17 cellular contexts compared by ENCODE assay signal in genomic region chr13:94599877-94600276, GRCh38. TPM values are rescaled to one million over a fixed set of nuclear protein-coding genes. Genes with fewer than 3 reads are reported as not detected.
DNase-seq lines count a peak whose midpoint lies in the region; ATAC-seq, FAIRE-seq and TF ChIP-seq lines count a peak whose summit lies in the region.
"Had no signal": no experiment of that assay in that cellular context is flagged by ENCODE, and none has a peak within 500 bp of the region (broad histone marks: within the 10 kb centered on the region; RNA-seq: fewer than 3 reads in every experiment).

No MANE protein-coding gene starts in this region.

- peak; percentile 31 to 56 (median 38) for ATAC-seq in right lobe of liver
- no peak for ATAC-seq in HG02763 (IDR thresholded peaks at IDR 0.05; ENCODE audit: unreplicated experiment)
- no peak for ATAC-seq in CD8-positive, alpha-beta T cell

- POLR2A ChIA-PET in Caco-2 (lab: Charles Lee), result no interaction called here
- POLR2A ChIA-PET in CD8-positive, alpha-beta T cell (lab: Charles Lee), result interaction anchor here (0.6 to 1.2 kb wide), 2 partner anchors 35 to 51 kb away, joined by 3 read pairs; no protein-coding TSS in a partner anchor

- H3K36me3 Mint-ChIP-seq in Caco-2 (ENCODE audit: insufficient read depth, unreplicated experiment), result peaks cover 11% of the 10 kb centered on the region
- H3K36me3 Mint-ChIP-seq in immature natural killer cell, result peaks cover 0 to 4% (median 0%) of the 10 kb centered on the region in 3 donors
- peaks cover 6% of the 10 kb centered on the region for H3K36me3 Mint-ChIP-seq in CD8-positive, alpha-beta T cell

- TF ChIP-seq CTCF in Caco-2 (IDR thresholded peaks at IDR 0.05; ENCODE audit: insufficient read depth in 1 of 2, low read depth in 1 of 2, low read length in 1 of 2, severe bottlenecking in 1 of 2, unreplicated experiment in 1 of 2) (no peak), right lobe of liver (IDR thresholded peaks at IDR 0.05) (no peak)
- no peak for TF ChIP-seq CTCF in CD8-positive, alpha-beta T cell (IDR thresholded peaks at IDR 0.05)

- H3K4me3 ChIP-seq in Caco-2 (ENCODE audit: low read depth, low read length) (no peak overlapping the region), right lobe of liver (peak overlapping the region in 2 of 3 donors; percentile 18 to 36), small intestine (ENCODE audit: low read depth in 1 of 2, low read length in 2 of 2) (no peak overlapping the region)
- H3K4me3 ChIP-seq in CD8-positive, alpha-beta T cell (ENCODE audit: low read depth, low read length), result no peak overlapping the region

- H3K27ac ChIP-seq in right lobe of liver (peak overlapping the region; percentile 81 to 91 (median 87)), small intestine (ENCODE audit: low read depth in 1 of 2, low read length in 1 of 2) (no peak overlapping the region)
- H3K27ac ChIP-seq in CD8-positive, alpha-beta T cell (ENCODE audit: low read depth, low read length), result no peak overlapping the region
- H3K27ac ChIP-seq: C4-2B had no signal

- intact Hi-C loops in Caco-2 (cut with micrococcal nuclease; ENCODE audit: unreplicated experiment), result no loop called here
- intact Hi-C loops in right lobe of liver (cut with DNase I), result no loop called here
- intact Hi-C loops in CD8-positive, alpha-beta T cell (cut with DNase I, micrococcal nuclease), result loop anchor here (2.0 to 10.0 kb wide), 7 partner anchors 17 to 1077 kb away; partner anchors contain the start of gene DNAJC3 (in 1 of the 2)

- H3K36me3 ChIP-seq in Caco-2 (ENCODE audit: control insufficient read depth, insufficient read depth, low read length) (no peaks in the 10 kb centered on the region), right lobe of liver (no peaks in the 10 kb centered on the region), small intestine (ENCODE audit: control insufficient read depth in 2 of 2, insufficient read depth in 2 of 2, low read length in 2 of 2) (no peaks in the 10 kb centered on the region)
- H3K36me3 ChIP-seq in CD8-positive, alpha-beta T cell (ENCODE audit: insufficient read depth, low read length), result no peaks in the 10 kb centered on the region

- peak overlapping the region; percentile 25 for H3K4me3 Mint-ChIP-seq in Caco-2 (ENCODE audit: unreplicated experiment)
- peak overlapping the region in 3 of 5 donors; percentile 21 to 32 (median 27) for H3K4me3 Mint-ChIP-seq in immature natural killer cell
- H3K4me3 Mint-ChIP-seq in CD8-positive, alpha-beta T cell, result no peak overlapping the region

- H3K9me3 Mint-ChIP-seq in Caco-2 (ENCODE audit: unreplicated experiment), result no peaks in the 10 kb centered on the region
- H3K9me3 Mint-ChIP-seq in immature natural killer cell, result no peaks in the 10 kb centered on the region
- no peaks in the 10 kb centered on the region for H3K9me3 Mint-ChIP-seq in CD8-positive, alpha-beta T cell

- peaks cover 17% of the 10 kb centered on the region for H3K4me1 Mint-ChIP-seq in Caco-2 (ENCODE audit: low read depth, unreplicated experiment)
- H3K4me1 Mint-ChIP-seq in immature natural killer cell, result peaks cover 33 to 50% of the 10 kb centered on the region in 2 donors
- peaks cover 42% of the 10 kb centered on the region for H3K4me1 Mint-ChIP-seq in CD8-positive, alpha-beta T cell (ENCODE audit: low read depth)

- peak; percentile 46 for TF ChIP-seq POLR2A in right lobe of liver (IDR thresholded peaks at IDR 0.05)

- H3K9me3 ChIP-seq in Caco-2 (no peaks in the 10 kb centered on the region), right lobe of liver (no peaks in the 10 kb centered on the region), small intestine (ENCODE audit: control insufficient read depth, low read depth) (no peaks in the 10 kb centered on the region)
- no peaks in the 10 kb centered on the region for H3K9me3 ChIP-seq in CD8-positive, alpha-beta T cell (ENCODE audit: low read length)

- H3K4me1 ChIP-seq in Caco-2 (peaks cover 21% of the 10 kb centered on the region), right lobe of liver (peaks cover 0 to 20% (median 6%) of the 10 kb centered on the region in 4 donors), small intestine (ENCODE audit: control insufficient read depth in 2 of 2, insufficient read depth in 1 of 2, low read depth in 1 of 2, low read length in 1 of 2) (no peaks in the 10 kb centered on the region)
- H3K4me1 ChIP-seq in CD8-positive, alpha-beta T cell (ENCODE audit: insufficient read depth, low read length), result peaks cover 8% of the 10 kb centered on the region

- WGBS in right lobe of liver (ENCODE audit: insufficient coverage, low coverage, low lambda C conversion rate, missing lambda C conversion rate), result 17% methylated on average over 3 of the region's 3 CpGs
- WGBS in small intestine, 3 donors, result 57 to 83% (median 69%) methylated on average over 3 of the region's 3 CpGs

- H3K27me3 Mint-ChIP-seq in Caco-2 (ENCODE audit: insufficient read depth, unreplicated experiment) (no peaks in the 10 kb centered on the region), immature natural killer cell (ENCODE audit: low read depth in 3 of 3) (peaks cover 3 to 9% (median 8%) of the 10 kb centered on the region in 3 donors)
- H3K27me3 Mint-ChIP-seq in CD8-positive, alpha-beta T cell (ENCODE audit: low read depth), result no peaks in the 10 kb centered on the region
- H3K27me3 Mint-ChIP-seq: CD4-positive, alpha-beta memory T cell had no signal

- DNase-seq in Caco-2 (peak; percentile 55), immature natural killer cell (no peak), right lobe of liver (peak in 1 of 3 donors; percentile 82), small intestine (peak; percentile 5), SKM-1 treated with dmso at 0.1 percent for 144 hours (lab: John Stamatoyannopoulos, UW; ENCODE audit: unreplicated experiment) (no peak), frontal cortex (ENCODE audit: low spot score in 2 of 2) (no peak)
- no peak for DNase-seq in CD8-positive, alpha-beta T cell
- DNase-seq: ACHN; CD4-positive, alpha-beta memory T cell; H9 had no signal

- no TSS peak for BruUV-seq in Caco-2 (replicated peaks; lab: Mats Ljungman, UMichigan)

- H3K27me3 ChIP-seq in Caco-2 (replicated peaks; ENCODE audit: control insufficient read depth, insufficient read depth, low read length) (no peaks in the 10 kb centered on the region), right lobe of liver (no peaks in the 10 kb centered on the region), small intestine (ENCODE audit: control insufficient read depth in 2 of 2, insufficient read depth in 2 of 2, low read length in 2 of 2) (no peaks in the 10 kb centered on the region)
- no peaks in the 10 kb centered on the region for H3K27me3 ChIP-seq in CD8-positive, alpha-beta T cell (ENCODE audit: insufficient read depth, low read length)

- CTCF ChIA-PET in Caco-2 (lab: Charles Lee), result interaction anchor here (0.6 to 0.7 kb wide), 2 partner anchors 20 to 25 kb away, joined by 3 to 4 read pairs; no protein-coding TSS in a partner anchor
- CTCF ChIA-PET in CD8-positive, alpha-beta T cell (lab: Charles Lee), result interaction anchor here (2.1 kb wide), 1 partner anchor 18 kb away, joined by 5 read pairs; no protein-coding TSS in a partner anchor

- peak overlapping the region; percentile 53 for H3K27ac Mint-ChIP-seq in Caco-2 (ENCODE audit: unreplicated experiment)
- peak overlapping the region in 1 of 6 donors; percentile 17 for H3K27ac Mint-ChIP-seq in immature natural killer cell
- H3K27ac Mint-ChIP-seq in CD8-positive, alpha-beta T cell, result no peak overlapping the region
- H3K27ac Mint-ChIP-seq: H9 had no signal

- FAIRE-seq in small intestine (lab: Jason Lieb, UNC) (no peak), frontal cortex (lab: Jason Lieb, UNC) (no peak)
- FAIRE-seq: A204.1, G401.6, GM12891, GM19239, H1 had no signal

RNA-seq across cellular contexts. Expression of gene GPR180, which starts 1.8 kb away (rescaled TPM):
- 6.4 and 7.1 TPM in 2 replicates for total RNA-seq in Caco-2 (2022)
- 1 to 10 TPM in 2 of 3 donors, under 1 TPM in 1; 0.75 to 3.3 (median 1.0) TPM for polyA plus RNA-seq in immature natural killer cell
- 1 to 10 TPM; 4.1 to 7.9 (median 5.0) TPM for total RNA-seq in right lobe of liver
- 1 to 10 TPM in 1 of 3 donors, under 1 TPM in 2; 0.67 to 1.7 (median 0.81) TPM for polyA plus RNA-seq in small intestine
- total RNA-seq in frontal cortex, result 10.2 TPM
- under 1 TPM; 0.64 to 0.71 TPM for total RNA-seq in CD8-positive, alpha-beta T cell

RNA-seq across cellular contexts. Expression of gene TGDS, which starts 3.9 kb away (rescaled TPM):
- total RNA-seq in Caco-2 (2022), result 22.0 and 22.8 TPM in 2 replicates
- 10 to 100 TPM in 1 of 3 donors, 1 to 10 TPM in 2; 5.1 to 10.5 (median 8.9) TPM for polyA plus RNA-seq in immature natural killer cell
- total RNA-seq in right lobe of liver, result 10 to 100 TPM in 2 of 6 experiments, 1 to 10 TPM in 4; 8.6 to 11.9 (median 9.6) TPM
- 10 to 100 TPM; 10.3 to 12.4 (median 11.6) TPM for polyA plus RNA-seq in small intestine
- total RNA-seq in frontal cortex, result 6.9 TPM
- 1 to 10 TPM; 4.5 to 4.6 TPM for total RNA-seq in CD8-positive, alpha-beta T cell

Comparison
In these comparisons a context has a peak if more than half of its experiments do, and no peak if none do; other contexts are left out.
1. DNase-seq: peak in Caco-2 (2 of 2) and small intestine (single experiment); none in immature natural killer cell (0 of 3), SKM-1 treated with dmso at 0.1 percent for 144 hours (single experiment), frontal cortex (0 of 2) and CD8-positive, alpha-beta T cell (0 of 7).
2. H3K4me3 ChIP-seq: peak in right lobe of liver (2 of 3); none in Caco-2 (single experiment), small intestine (0 of 2) and CD8-positive, alpha-beta T cell (single experiment).
3. ATAC-seq: peak in right lobe of liver (4 of 4); none in HG02763 (single experiment) and CD8-positive, alpha-beta T cell (single experiment).
4. H3K27ac ChIP-seq: peak in right lobe of liver (3 of 3); none in small intestine (0 of 2) and CD8-positive, alpha-beta T cell (single experiment).
5. intact Hi-C loops: an anchor here in CD8-positive, alpha-beta T cell (2.0 to 10.0 kb wide); none called in Caco-2 and right lobe of liver.